ENCODE assay signal across 13 cellular contexts in genomic region chr2:217905395-217905794, GRCh38.
DNase-seq lines count a peak whose midpoint lies in the region; ATAC-seq and TF ChIP-seq lines count a peak whose summit lies in the region.
"Had no signal": no experiment of that assay in that cellular context is flagged by ENCODE, and none has a peak within 500 bp of the region (broad histone marks: within the 10 kb centered on the region; RNA-seq: fewer than 3 reads in every experiment).

No MANE protein-coding gene starts in this region.

- no peaks in the 10 kb centered on the region for H3K27me3 ChIP-seq in heart left ventricle
- no peaks in the 10 kb centered on the region for H3K27me3 ChIP-seq in testis
- H3K27me3 ChIP-seq: SJSA1 had no signal

- TF ChIP-seq CTCF in heart left ventricle (IDR thresholded peaks at IDR 0.05) (no peak), testis (IDR thresholded peaks at IDR 0.05) (no peak)

- intact Hi-C loops in heart left ventricle (cut with DNase I), result loop anchor here in 1 of 10 donors (2.0 kb wide), 1 partner anchor 15 kb away; no protein-coding TSS in a partner anchor
- intact Hi-C loops in testis (cut with DNase I; ENCODE audit: low total_unique reads), result loop anchor here (10.0 kb wide), 1 partner anchor 79 kb away; no protein-coding TSS in a partner anchor
- intact Hi-C loops in activated T-helper 2 cell treated with anti-CD3 and anti-CD28 coated beads, Interferon-gamma antibody, Interleukin-2, Interleukin-4, amounts not matched to agents 10 μg/mL and 5 μg/mL and 100 μg/mL, durations not matched to agents 14 hours and 24 hours and 36 hours (cut with micrococcal nuclease), result no loop called here

- peak in 1 of 2 donors; percentile 46 for TF ChIP-seq POLR2A in heart left ventricle (IDR thresholded peaks at IDR 0.05)
- no peak for TF ChIP-seq POLR2A in testis (IDR thresholded peaks at IDR 0.05)

- no peaks in the 10 kb centered on the region for H3K9me3 Mint-ChIP-seq in activated T-helper 2 cell treated with anti-CD3 and anti-CD28 coated beads, Interferon-gamma antibody, Interleukin-2, Interleukin-4, amounts not matched to agents 10 μg/mL and 5 μg/mL and 100 μg/mL, durations not matched to agents 14 hours and 24 hours and 36 hours
- H3K9me3 Mint-ChIP-seq: CD4-positive, alpha-beta T cell had no signal

- peak overlapping the region; percentile 85 to 99 (median 94) for H3K27ac ChIP-seq in heart left ventricle
- peak overlapping the region; percentile 75 to 88 for H3K27ac ChIP-seq in testis
- H3K27ac ChIP-seq: SJSA1 had no signal

- H3K36me3 ChIP-seq in heart left ventricle (peaks cover 0 to 35% (median 21%) of the 10 kb centered on the region in 9 donors), testis (ENCODE audit: low read depth, missing control alignments) (no peaks in the 10 kb centered on the region)

- 28 to 48% (median 37%) methylated on average over 9 to 10 of the region's 10 CpGs for WGBS in heart left ventricle, 4 donors
- 50 to 67% methylated on average over 7 to 10 of the region's 10 CpGs for WGBS in testis, 2 donors

- H3K4me3 ChIP-seq in heart left ventricle, result peak overlapping the region in 8 of 12 donors; percentile 8 to 38 (median 21)
- H3K4me3 ChIP-seq in testis, result no peak overlapping the region
- H3K4me3 ChIP-seq: SJSA1 had no signal

- H3K27me3 Mint-ChIP-seq in activated T-helper 2 cell treated with anti-CD3 and anti-CD28 coated beads, Interferon-gamma antibody, Interleukin-2, Interleukin-4, amounts not matched to agents 10 μg/mL and 5 μg/mL and 100 μg/mL, durations not matched to agents 14 hours and 24 hours and 36 hours (ENCODE audit: low read depth), result peaks cover 22% of the 10 kb centered on the region

- no peak overlapping the region for H3K27ac Mint-ChIP-seq in activated T-helper 2 cell treated with anti-CD3 and anti-CD28 coated beads, Interferon-gamma antibody, Interleukin-2, Interleukin-4, amounts not matched to agents 10 μg/mL and 5 μg/mL and 100 μg/mL, durations not matched to agents 14 hours and 24 hours and 36 hours
- H3K27ac Mint-ChIP-seq: CD4-positive, alpha-beta T cell had no signal

- peak; percentile 42 for DNase-seq in UCSD-AML1 (lab: John Stamatoyannopoulos, UW; ENCODE audit: unreplicated experiment)
- peak in 4 of 5 donors; percentile 73 to 88 (median 73) for DNase-seq in heart left ventricle
- peak in 44 of 56 donors; percentile 17 to 77 (median 58) for DNase-seq in nucleus accumbens (lab: John Stamatoyannopoulos, UW)
- no peak for DNase-seq in testis
- DNase-seq in activated T-helper 2 cell treated with anti-CD3 and anti-CD28 coated beads, Interferon-gamma antibody, Interleukin-2, Interleukin-4, amounts not matched to agents 10 μg/mL and 5 μg/mL and 100 μg/mL, durations not matched to agents 14 hours and 24 hours and 36 hours (ENCODE audit: low spot score), result no peak
- DNase-seq in NOMO-1 treated with DMSO at 0.1 percent for 48 hours (lab: John Stamatoyannopoulos, UW; ENCODE audit: unreplicated experiment), result no peak
- DNase-seq: activated CD4-positive, alpha-beta T cell treated with anti-CD3 and anti-CD28 coated beads for 4 hours; CD4-positive, alpha-beta T cell; Kasumi-1; stimulated activated naive CD4-positive, alpha-beta T cell had no signal

- no peaks in the 10 kb centered on the region for H3K36me3 Mint-ChIP-seq in activated T-helper 2 cell treated with anti-CD3 and anti-CD28 coated beads, Interferon-gamma antibody, Interleukin-2, Interleukin-4, amounts not matched to agents 10 μg/mL and 5 μg/mL and 100 μg/mL, durations not matched to agents 14 hours and 24 hours and 36 hours (ENCODE audit: low read depth)

- H3K4me3 Mint-ChIP-seq in activated T-helper 2 cell treated with anti-CD3 and anti-CD28 coated beads, Interferon-gamma antibody, Interleukin-2, Interleukin-4, amounts not matched to agents 10 μg/mL and 5 μg/mL and 100 μg/mL, durations not matched to agents 14 hours and 24 hours and 36 hours (ENCODE audit: low read depth), result no peak overlapping the region
- H3K4me3 Mint-ChIP-seq: CD4-positive, alpha-beta T cell had no signal

- H3K9me3 ChIP-seq in heart left ventricle, result no peaks in the 10 kb centered on the region
- no peaks in the 10 kb centered on the region for H3K9me3 ChIP-seq in testis
- H3K9me3 ChIP-seq: SJSA1 had no signal

- no peaks in the 10 kb centered on the region for H3K4me1 Mint-ChIP-seq in activated T-helper 2 cell treated with anti-CD3 and anti-CD28 coated beads, Interferon-gamma antibody, Interleukin-2, Interleukin-4, amounts not matched to agents 10 μg/mL and 5 μg/mL and 100 μg/mL, durations not matched to agents 14 hours and 24 hours and 36 hours (ENCODE audit: low read depth)

- peaks cover 44 to 100% (median 100%) of the 10 kb centered on the region in 12 donors for H3K4me1 ChIP-seq in heart left ventricle
- H3K4me1 ChIP-seq in testis, result peaks cover 92% of the 10 kb centered on the region

- ATAC-seq in heart left ventricle, result peak; percentile 17 to 30 (median 24)
- no peak for ATAC-seq in GM18517 (IDR thresholded peaks at IDR 0.05; ENCODE audit: unreplicated experiment)
- ATAC-seq in HG02870 (IDR thresholded peaks at IDR 0.05; ENCODE audit: unreplicated experiment), result no peak

Comparison
In these comparisons a context has a peak if more than half of its experiments do, and no peak if none do; other contexts are left out.
1. DNase-seq: peak in UCSD-AML1 (single experiment), heart left ventricle (4 of 5) and nucleus accumbens (44 of 56); none in testis (single experiment), activated T-helper 2 cell treated with anti-CD3 and anti-CD28 coated beads, Interferon-gamma antibody, Interleukin-2, Interleukin-4, amounts not matched to agents 10 μg/mL and 5 μg/mL and 100 μg/mL, durations not matched to agents 14 hours and 24 hours and 36 hours (single experiment) and NOMO-1 treated with DMSO at 0.1 percent for 48 hours (single experiment).
2. ATAC-seq: peak in heart left ventricle (4 of 4); none in GM18517 (single experiment) and HG02870 (single experiment).
3. H3K4me3 ChIP-seq: peak in heart left ventricle (8 of 12); none in testis (0 of 2).